Comparison of ENCODE assay signal across 1 cellular context in genomic region chr14:68596701-68597100, GRCh38.
TF ChIP-seq lines count a peak whose summit lies in the region.

No MANE protein-coding gene starts in this region.

TF ChIP-seq in H1, 55 proteins besides CTCF, POLR2A, EP300 and RAD21:
- TF ChIP-seq GTF2F1 (IDR thresholded peaks at IDR 0.05; ENCODE audit: borderline replicate concordance, low read depth, low read length) (no peak), ATF2 (IDR thresholded peaks at IDR 0.05; ENCODE audit: low read length) (no peak), CBX5 (IDR thresholded peaks at IDR 0.05; ENCODE audit: low read depth, low read length) (no peak), EGR1 (IDR thresholded peaks at IDR 0.05; ENCODE audit: borderline replicate concordance, low read depth, low read length) (no peak), TAF7 (optimal IDR thresholded peaks at IDR 0.05; ENCODE audit: borderline replicate concordance, low read depth, low read length) (no peak), EZH2 (IDR thresholded peaks at IDR 0.05; ENCODE audit: low read depth, low read length, severe bottlenecking) (no peak), BACH1 (IDR thresholded peaks at IDR 0.05; ENCODE audit: low read length) (no peak), SIRT6 (IDR thresholded peaks at IDR 0.05; ENCODE audit: low read length) (no peak), FOSL1 (IDR thresholded peaks at IDR 0.05; ENCODE audit: insufficient read depth, low read depth, low read length) (no peak), POLR2AphosphoS5 (IDR thresholded peaks at IDR 0.05; ENCODE audit: low read depth, low read length) (no peak), CTBP2 (IDR thresholded peaks at IDR 0.05; ENCODE audit: borderline replicate concordance, insufficient read depth, insufficient read length, low read length) (no peak), TEAD4 (IDR thresholded peaks at IDR 0.05; ENCODE audit: low read depth, low read length) (no peak), SUZ12 (IDR thresholded peaks at IDR 0.05; ENCODE audit: low read length) (no peak), USF2 (IDR thresholded peaks at IDR 0.05; ENCODE audit: low read length) (no peak), JUN (IDR thresholded peaks at IDR 0.05; ENCODE audit: low read depth, low read length) (no peak)
TF ChIP-seq in H1: peak in this region for 0.
